Comparison of ENCODE assay signal across 10 cellular contexts in genomic region chr10:102777696-102778530, GRCh38. TPM values are rescaled to one million over a fixed set of nuclear protein-coding genes. Genes with fewer than 3 reads are reported as not detected.
DNase-seq lines count a peak whose midpoint lies in the region; ATAC-seq and TF ChIP-seq lines count a peak whose summit lies in the region.
"Had no signal": no experiment of that assay in that cellular context is flagged by ENCODE, and none has a peak within 500 bp of the region (broad histone marks: within the 10 kb centered on the region; RNA-seq: fewer than 3 reads in every experiment).

No MANE protein-coding gene starts in this region.

- H3K27ac ChIP-seq in IMR-90 (ENCODE audit: insufficient read depth, low read length): no peak overlapping the region
- peak overlapping the region in 3 of 4 donors; percentile 53 to 77 (median 77) for H3K27ac ChIP-seq in body of pancreas
- peak overlapping the region; percentile 82 to 94 for H3K27ac ChIP-seq in lung (ENCODE audit: low read depth in 1 of 2, low read length in 1 of 2)

- no peak overlapping the region for H3K23ac ChIP-seq in IMR-90 (ENCODE audit: low read depth, low read length)

- TF ChIP-seq POLR2A in IMR-90 (IDR thresholded peaks at IDR 0.05; ENCODE audit: low read depth, low read length): no peak
- no peak for TF ChIP-seq POLR2A in body of pancreas (IDR thresholded peaks at IDR 0.05)

- no peak overlapping the region for H2BK20ac ChIP-seq in IMR-90 (ENCODE audit: low read depth, low read length)

- no peak overlapping the region for H2AFZ ChIP-seq in IMR-90 (replicated peaks; ENCODE audit: low read length, poor library complexity)

- no peaks in the 10 kb centered on the region for H3K9me3 Mint-ChIP-seq in stimulated activated naive B cell treated with anti-CD40 and anti-IgM and Interleukin-4, amounts not matched to agents 10 μg/mL and 1 μg/mL and 100 μg/mL, for 72 hours
- H3K9me3 Mint-ChIP-seq: activated CD4-positive, alpha-beta memory T cell treated with anti-CD3 and anti-CD28 coated beads for 36 hours had no signal

- H3K4me3 ChIP-seq in IMR-90 (ENCODE audit: insufficient read depth, low read depth, low read length): no peak overlapping the region
- H3K4me3 ChIP-seq in body of pancreas: no peak overlapping the region
- no peak overlapping the region for H3K4me3 ChIP-seq in lung

- no peak overlapping the region for H2BK120ac ChIP-seq in IMR-90 (ENCODE audit: low read depth, low read length)

- no peak overlapping the region for H3K4me3 Mint-ChIP-seq in stimulated activated naive B cell treated with anti-CD40 and anti-IgM and Interleukin-4, amounts not matched to agents 10 μg/mL and 1 μg/mL and 100 μg/mL, for 72 hours
- H3K4me3 Mint-ChIP-seq: activated CD4-positive, alpha-beta memory T cell treated with anti-CD3 and anti-CD28 coated beads for 36 hours had no signal

- H3K4me2 ChIP-seq in IMR-90 (ENCODE audit: low read depth, low read length): no peak overlapping the region

- peaks cover 94% of the 10 kb centered on the region for H4K20me1 ChIP-seq in IMR-90 (ENCODE audit: insufficient read depth, low read length)

- H3K14ac ChIP-seq in IMR-90 (replicated peaks; ENCODE audit: low read depth, low read length): no peak overlapping the region

- DNase-seq in IMR-90 (no peak), body of pancreas (no peak), lung (ENCODE audit: low spot score) (no peak), cerebellar cortex (ENCODE audit: low spot score) (no peak), GOT3 (lab: John Stamatoyannopoulos, UW) (no peak), NCI-H69 (lab: John Stamatoyannopoulos, UW) (no peak)
- no peak for DNase-seq in stimulated activated naive B cell treated with anti-CD40 and anti-IgM and Interleukin-4, amounts not matched to agents 10 μg/mL and 1 μg/mL and 100 μg/mL, for 72 hours

- 60% methylated on average over 1 of the region's 17 CpGs; no CpG with 5 or more reads in 1 of the 2 experiments for WGBS in IMR-90 (ENCODE audit: extremely low coverage in 2 of 2, insufficient read length in 1 of 2), 2 experiments
- WGBS in body of pancreas, 2 donors: 85% methylated on average over 16 of the region's 17 CpGs
- 81 to 89% methylated on average over 17 of the region's 17 CpGs for WGBS in lung, 2 donors

- no peak overlapping the region for H4K8ac ChIP-seq in IMR-90 (ENCODE audit: low read depth in 2 of 2, low read length in 2 of 2)

- no peak for TF ChIP-seq CTCF in IMR-90 (conservative IDR thresholded peaks at IDR 0.05; ENCODE audit: low read depth, low read length)
- TF ChIP-seq CTCF in body of pancreas (IDR thresholded peaks at IDR 0.05): no peak
- TF ChIP-seq CTCF in lung (IDR thresholded peaks at IDR 0.05; ENCODE audit: control extremely low read depth, extremely low read depth): no peak

- BruUV-seq in IMR-90 (replicated peaks; lab: Mats Ljungman, UMichigan): no TSS peak

- no peak overlapping the region for H3K9ac ChIP-seq in IMR-90 (ENCODE audit: low read depth, low read length)

- H3K27me3 Mint-ChIP-seq in stimulated activated naive B cell treated with anti-CD40 and anti-IgM and Interleukin-4, amounts not matched to agents 10 μg/mL and 1 μg/mL and 100 μg/mL, for 72 hours: no peaks in the 10 kb centered on the region
- H3K27me3 Mint-ChIP-seq: activated CD4-positive, alpha-beta memory T cell treated with anti-CD3 and anti-CD28 coated beads for 36 hours had no signal

- H3K27me3 ChIP-seq in IMR-90 (ENCODE audit: control insufficient read depth, insufficient read depth, low read length): peaks cover 2% of the 10 kb centered on the region
- no peaks in the 10 kb centered on the region for H3K27me3 ChIP-seq in body of pancreas
- no peaks in the 10 kb centered on the region for H3K27me3 ChIP-seq in lung (ENCODE audit: control insufficient read depth, insufficient read depth)

- dilution Hi-C loops in IMR-90 (cut with HindIII; ENCODE audit: low sequenced_read_pairs, unreplicated experiment): no loop called here

- no peak for TF ChIP-seq RAD21 in IMR-90 (IDR thresholded peaks at IDR 0.05; ENCODE audit: low read length)

- peaks cover 30% of the 10 kb centered on the region for H3K9me1 ChIP-seq in IMR-90 (ENCODE audit: insufficient read depth, low read length)

- no peak overlapping the region for H2BK15ac ChIP-seq in IMR-90 (ENCODE audit: low read depth, low read length)

- H2AK5ac ChIP-seq in IMR-90 (ENCODE audit: low read depth, low read length): peak overlapping the region; percentile 53; the same call in 1 of the 2 replicates

- no peaks in the 10 kb centered on the region for H3K36me3 ChIP-seq in IMR-90 (ENCODE audit: control insufficient read depth, insufficient read depth, low read length)
- H3K36me3 ChIP-seq in body of pancreas (replicated peaks in 1 of 2; ENCODE audit: insufficient read depth in 1 of 2, low read depth in 2 of 2): no peaks in the 10 kb centered on the region
- H3K36me3 ChIP-seq in lung (ENCODE audit: control insufficient read depth in 2 of 2, insufficient read depth in 2 of 2, low read length in 2 of 2): no peaks in the 10 kb centered on the region

- H3K4ac ChIP-seq in IMR-90 (ENCODE audit: low read depth, low read length): no peak overlapping the region

- no peak for ATAC-seq in IMR-90 (ENCODE audit: low read depth)
- ATAC-seq in body of pancreas: no peak
- no peak for ATAC-seq in lung (ENCODE audit: insufficient read depth, low FRiP score)
- no peak for ATAC-seq in stimulated activated naive B cell treated with anti-CD40 and anti-IgM and Interleukin-4, amounts not matched to agents 10 μg/mL and 1 μg/mL and 100 μg/mL, for 72 hours (replicated peaks)

- no peak overlapping the region for H4K5ac ChIP-seq in IMR-90 (ENCODE audit: low read depth, low read length)

- in situ Hi-C loops in IMR-90 (cut with MboI; ENCODE audit: low sequenced_read_pairs): no loop called here

- H3K18ac ChIP-seq in IMR-90 (ENCODE audit: low read depth, low read length): no peak overlapping the region

- CTCF ChIA-PET in IMR-90 (lab: Yijun Ruan, JAX): no interaction called here

- intact Hi-C loops in IMR-90 (cut with micrococcal nuclease): loop anchor here (2.0 kb wide), 1 partner anchor 25 kb away; no protein-coding TSS in a partner anchor
- intact Hi-C loops in body of pancreas (cut with DNase I): no loop called here

- H2AK9ac ChIP-seq in IMR-90 (replicated peaks; ENCODE audit: low read depth, low read length, poor library complexity): no peak overlapping the region

- H3K56ac ChIP-seq in IMR-90 (ENCODE audit: extremely low read depth, insufficient read depth, low read length): no peak overlapping the region

- H3K4me1 ChIP-seq in IMR-90 (ENCODE audit: control insufficient read depth, insufficient read depth, low read length) (peaks cover 31% of the 10 kb centered on the region), body of pancreas (peaks cover 74% of the 10 kb centered on the region), lung (ENCODE audit: control insufficient read depth in 2 of 2, insufficient read depth in 2 of 2, low read length in 2 of 2) (peaks cover 46 to 48% of the 10 kb centered on the region in 2 donors)

- POLR2A ChIA-PET in IMR-90 (lab: Charles Lee; ENCODE audit: unreplicated experiment): no interaction called here

- peaks cover 23 to 24% of the 10 kb centered on the region in 2 donors for H3K36me3 Mint-ChIP-seq in stimulated activated naive B cell treated with anti-CD40 and anti-IgM and Interleukin-4, amounts not matched to agents 10 μg/mL and 1 μg/mL and 100 μg/mL, for 72 hours

- H3K4me1 Mint-ChIP-seq in stimulated activated naive B cell treated with anti-CD40 and anti-IgM and Interleukin-4, amounts not matched to agents 10 μg/mL and 1 μg/mL and 100 μg/mL, for 72 hours: peaks cover 30 to 62% of the 10 kb centered on the region in 2 donors

- H3K27ac Mint-ChIP-seq in stimulated activated naive B cell treated with anti-CD40 and anti-IgM and Interleukin-4, amounts not matched to agents 10 μg/mL and 1 μg/mL and 100 μg/mL, for 72 hours: peak overlapping the region; percentile 62
- H3K27ac Mint-ChIP-seq: activated CD4-positive, alpha-beta memory T cell treated with anti-CD3 and anti-CD28 coated beads for 36 hours had no signal

- H4K91ac ChIP-seq in IMR-90 (ENCODE audit: insufficient read depth, low read depth, low read length): no peak overlapping the region

- no peak overlapping the region for H2BK5ac ChIP-seq in IMR-90 (ENCODE audit: low read depth, low read length, poor library complexity, severe bottlenecking)

- peaks cover 49 to 70% of the 10 kb centered on the region in 2 experiments for H3K79me1 ChIP-seq in IMR-90 (ENCODE audit: low read depth in 1 of 2, low read length in 2 of 2)

- H3K9me3 ChIP-seq in IMR-90 (ENCODE audit: control insufficient read depth, insufficient read depth, low read length) (no peaks in the 10 kb centered on the region), body of pancreas (no peaks in the 10 kb centered on the region), lung (ENCODE audit: control insufficient read depth in 2 of 2, insufficient read depth in 1 of 2, low read length in 1 of 2) (no peaks in the 10 kb centered on the region)

TF ChIP-seq in IMR-90, 13 proteins besides CTCF, POLR2A, EP300 and RAD21 (continues in another document):
- TF ChIP-seq NFE2L2 (IDR thresholded peaks at IDR 0.05; ENCODE audit: low read depth, low read length): no peak
- TF ChIP-seq RCOR1 (IDR thresholded peaks at IDR 0.05; ENCODE audit: insufficient replicate concordance, low read length): no peak
- TF ChIP-seq, protein P1, sequence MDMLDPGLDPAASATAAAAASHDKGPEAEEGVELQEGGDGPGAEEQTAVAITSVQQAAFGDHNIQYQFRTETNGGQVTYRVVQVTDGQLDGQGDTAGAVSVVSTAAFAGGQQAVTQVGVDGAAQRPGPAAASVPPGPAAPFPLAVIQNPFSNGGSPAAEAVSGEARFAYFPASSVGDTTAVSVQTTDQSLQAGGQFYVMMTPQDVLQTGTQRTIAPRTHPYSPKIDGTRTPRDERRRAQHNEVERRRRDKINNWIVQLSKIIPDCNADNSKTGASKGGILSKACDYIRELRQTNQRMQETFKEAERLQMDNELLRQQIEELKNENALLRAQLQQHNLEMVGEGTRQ (IDR thresholded peaks at IDR 0.05; ENCODE audit: low read depth, low read length): no peak
- no peak for TF ChIP-seq FOS (IDR thresholded peaks at IDR 0.05; ENCODE audit: low read depth, low read length)
- no peak for TF ChIP-seq RFX5 (IDR thresholded peaks at IDR 0.05; ENCODE audit: low read depth, low read length)
- TF ChIP-seq BHLHE40 (IDR thresholded peaks at IDR 0.05; ENCODE audit: low read depth, low read length): no peak

RNA-seq across cellular contexts. Expression of gene WBP1L, which starts 34.2 kb away (rescaled TPM):
- total RNA-seq in IMR-90 (2012; rRNA removed) (29.2 and 31.0 TPM in 2 replicates), body of pancreas (10 to 100 TPM; 30.6 to 55.4 TPM), lung (10 to 100 TPM; 42.7 to 47.6 TPM)
- polyA plus RNA-seq in IMR-90 (2012; rRNA removed) (20.7 and 22.2 TPM in 2 replicates), lung (10 to 100 TPM; 19.1 to 52.3 TPM)
- polyA plus RNA-seq in IMR-90 (2012; cell fraction: cytosol; rRNA removed): 17.2 and 31.3 TPM in 2 replicates
- polyA plus RNA-seq in IMR-90 (2012; cell fraction: nucleus; rRNA removed; ENCODE audit: low replicate concordance): 18.9 and 19.8 TPM in 2 replicates

RNA-seq across cellular contexts. Expression of gene CYP17A1, which starts 59.3 kb away (rescaled TPM):
- total RNA-seq in IMR-90 (2012; rRNA removed) (not detected in 2 replicates), body of pancreas (not detected), lung (1 to 10 TPM; 2.1 to 3.7 TPM)
- polyA plus RNA-seq in IMR-90 (2012; rRNA removed) (not detected in 2 replicates), lung (1 to 10 TPM in 1 of 2 donors, under 1 TPM in 1; 0.39 to 1.2 TPM)
- polyA plus RNA-seq in IMR-90 (2012; cell fraction: cytosol; rRNA removed): not detected in 2 replicates
- not detected in 2 replicates for polyA plus RNA-seq in IMR-90 (2012; cell fraction: nucleus; rRNA removed; ENCODE audit: low replicate concordance)
- total RNA-seq: activated CD4-positive, alpha-beta memory T cell treated with anti-CD3 and anti-CD28 coated beads for 36 hours; glomerular endothelial cell; omental fat pad had no signal
